ENCODE assay signal across 13 cellular contexts in the genomic region with DNA sequence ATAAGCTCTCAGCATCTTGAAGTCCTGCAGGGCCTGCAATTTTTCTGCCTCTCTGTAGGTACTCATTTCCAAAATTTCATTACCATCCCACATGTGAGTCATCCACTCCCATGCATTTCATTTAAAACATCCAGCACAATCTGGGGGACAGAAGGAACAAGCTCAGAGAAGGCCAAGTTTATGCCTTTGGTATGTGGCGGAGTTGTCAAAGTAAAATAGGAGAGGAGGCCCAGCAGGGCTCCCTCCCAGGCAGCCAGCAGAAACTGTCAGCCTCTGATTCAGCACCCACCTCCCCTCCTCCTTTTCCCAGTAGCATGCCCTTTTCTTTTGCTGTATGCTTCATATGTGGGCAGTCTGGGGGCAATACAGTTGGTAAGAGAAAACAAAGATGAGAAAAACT.
A peak's percentile ranks its signal among the peaks of the same experiment; 100 is the strongest.
DNase-seq lines count a peak whose midpoint lies in the region; ATAC-seq and TF ChIP-seq lines count a peak whose summit lies in the region.
"Had no signal": no experiment of that assay in that cellular context is flagged by ENCODE, and none has a peak within 500 bp of the region (broad histone marks: within the 10 kb centered on the region; RNA-seq: fewer than 3 reads in every experiment).

No MANE protein-coding gene starts in this region.

- no peak for DNase-seq in right cardiac atrium
- no peak for DNase-seq in left ventricle myocardium inferior
- peak; percentile 42 for DNase-seq in brain microvascular endothelial cell
- DNase-seq in left lung = no peak
- DNase-seq in CD1c-positive myeloid dendritic cell (ENCODE audit: extremely low spot score) = no peak
- DNase-seq in Peyer's patch = no peak
- no peak for DNase-seq in activated CD4-positive, alpha-beta T cell treated with anti-CD3 and anti-CD28 coated beads, Interleukin-2, amount 50 U/mL, for 4 hours
- DNase-seq: 8988T; DMS153; naive thymus-derived CD8-positive, alpha-beta T cell; testis had no signal

- WGBS in right cardiac atrium = 70% methylated on average over 1 of the region's 1 CpG

- H3K9me3 ChIP-seq in right cardiac atrium (ENCODE audit: control insufficient read depth, low read length) (no peaks in the 10 kb centered on the region), left ventricle myocardium inferior (replicated peaks) (no peaks in the 10 kb centered on the region), left lung (no peaks in the 10 kb centered on the region), Peyer's patch (no peaks in the 10 kb centered on the region)
- H3K9me3 ChIP-seq: testis had no signal

- TF ChIP-seq CTCF in left ventricle myocardium inferior (IDR thresholded peaks at IDR 0.05; ENCODE audit: borderline replicate concordance) (no peak), brain microvascular endothelial cell (IDR thresholded peaks at IDR 0.05; ENCODE audit: low read depth, low read length, missing control alignments) (no peak), left lung (IDR thresholded peaks at IDR 0.05) (no peak), Peyer's patch (IDR thresholded peaks at IDR 0.05) (no peak)

- H3K36me3 ChIP-seq in left ventricle myocardium inferior (no peaks in the 10 kb centered on the region), brain microvascular endothelial cell (replicated peaks) (no peaks in the 10 kb centered on the region), left lung (no peaks in the 10 kb centered on the region), Peyer's patch (no peaks in the 10 kb centered on the region)

- intact Hi-C loops in right cardiac atrium (cut with DNase I) (no loop called here), left ventricle myocardium inferior (cut with micrococcal nuclease) (no loop called here), left lung (cut with DNase I) (no loop called here)

- H3K4me3 ChIP-seq in right cardiac atrium (ENCODE audit: low read length) = no peak overlapping the region
- H3K4me3 ChIP-seq in left ventricle myocardium inferior = no peak overlapping the region
- H3K4me3 ChIP-seq in brain microvascular endothelial cell (ENCODE audit: low read depth, low read length) = no peak overlapping the region
- H3K4me3 ChIP-seq in left lung = no peak overlapping the region
- H3K4me3 ChIP-seq in Peyer's patch = no peak overlapping the region
- H3K4me3 ChIP-seq: skin epidermis, testis had no signal

- no peaks in the 10 kb centered on the region for H3K27me3 ChIP-seq in right cardiac atrium (ENCODE audit: control insufficient read depth, insufficient read depth)
- H3K27me3 ChIP-seq in left ventricle myocardium inferior (ENCODE audit: low read depth) = peaks cover 6% of the 10 kb centered on the region
- H3K27me3 ChIP-seq in brain microvascular endothelial cell (replicated peaks) = no peaks in the 10 kb centered on the region
- H3K27me3 ChIP-seq in left lung = no peaks in the 10 kb centered on the region
- no peaks in the 10 kb centered on the region for H3K27me3 ChIP-seq in Peyer's patch
- H3K27me3 ChIP-seq: testis had no signal

- TF ChIP-seq POLR2A in Peyer's patch (IDR thresholded peaks at IDR 0.05) = no peak

- no peak overlapping the region for H3K27ac ChIP-seq in right cardiac atrium (ENCODE audit: low read length)
- no peak overlapping the region for H3K27ac ChIP-seq in left ventricle myocardium inferior (replicated peaks)
- no peak overlapping the region for H3K27ac ChIP-seq in brain microvascular endothelial cell
- H3K27ac ChIP-seq in left lung = no peak overlapping the region
- peak overlapping the region in 1 of 4 donors; percentile 31 for H3K27ac ChIP-seq in Peyer's patch
- H3K27ac ChIP-seq: testis had no signal

- in situ Hi-C loops in brain microvascular endothelial cell (cut with HindIII; ENCODE audit: low pct_ligation_motif_present, low sequenced_read_pairs) = no loop called here

- H3K4me1 ChIP-seq in right cardiac atrium (ENCODE audit: control insufficient read depth, insufficient read depth, low read length) (no peaks in the 10 kb centered on the region), left ventricle myocardium inferior (no peaks in the 10 kb centered on the region), left lung (no peaks in the 10 kb centered on the region), Peyer's patch (no peaks in the 10 kb centered on the region)
- H3K4me1 ChIP-seq: testis had no signal

- ATAC-seq in right cardiac atrium (peak; percentile 43 to 72), left lung (peak; percentile 56), GM21367 (IDR thresholded peaks at IDR 0.05; ENCODE audit: unreplicated experiment) (no peak)
- ATAC-seq: naive thymus-derived CD8-positive, alpha-beta T cell had no signal
